8 cellular contexts compared by ENCODE assay signal in genomic region chr7:128322040-128322643, GRCh38. TPM values are rescaled to one million over a fixed set of nuclear protein-coding genes. Genes with fewer than 3 reads are reported as not detected.
A peak's percentile ranks its signal among the peaks of the same experiment; 100 is the strongest.
DNase-seq lines count a peak whose midpoint lies in the region; ATAC-seq and TF ChIP-seq lines count a peak whose summit lies in the region.

No MANE protein-coding gene starts in this region.

- no peak overlapping the region for H3K4me3 ChIP-seq in H7 (ENCODE audit: insufficient read depth, low read depth, low read length)
- H3K4me3 ChIP-seq in ascending aorta: no peak overlapping the region

- H3K27me3 Mint-ChIP-seq in nephron progenitor cell (ENCODE audit: low read depth, poor library complexity): no peaks in the 10 kb centered on the region

- TF ChIP-seq CTCF in nephron progenitor cell (IDR thresholded peaks at IDR 0.05) (peak; percentile 10), ascending aorta (IDR thresholded peaks at IDR 0.05) (no peak)

- H3K27ac ChIP-seq in epithelial cell of prostate: no peak overlapping the region
- H3K27ac ChIP-seq in ascending aorta: no peak overlapping the region

- DNase-seq in COR-L47 (lab: John Stamatoyannopoulos, UW) (peak; percentile 40), H7 (peak; percentile 38), RPMI7951 (ENCODE audit: low read depth) (peak; percentile 68), epithelial cell of prostate (ENCODE audit: low read depth, low spot score) (peak; percentile 5), nephron progenitor cell (no peak), SKM-1 (lab: John Stamatoyannopoulos, UW; ENCODE audit: unreplicated experiment) (no peak), ascending aorta (ENCODE audit: low spot score in 2 of 2) (no peak)

- no peaks in the 10 kb centered on the region for H3K9me3 ChIP-seq in ascending aorta

- no peak overlapping the region for H3K4me3 Mint-ChIP-seq in nephron progenitor cell

- no peaks in the 10 kb centered on the region for H3K9me3 Mint-ChIP-seq in nephron progenitor cell

- no peaks in the 10 kb centered on the region for H3K27me3 ChIP-seq in H7 (ENCODE audit: control insufficient read depth, insufficient read depth, low read length)
- no peaks in the 10 kb centered on the region for H3K27me3 ChIP-seq in ascending aorta

- H3K4me1 Mint-ChIP-seq in nephron progenitor cell: peaks cover 19% of the 10 kb centered on the region

- intact Hi-C loops in ascending aorta (cut with DNase I): no loop called here

- no peaks in the 10 kb centered on the region for H3K4me1 ChIP-seq in ascending aorta

- H3K36me3 ChIP-seq in H7 (replicated peaks; ENCODE audit: control insufficient read depth, insufficient read depth, low read length): peaks cover 32% of the 10 kb centered on the region
- peaks cover 73 to 95% of the 10 kb centered on the region in 2 donors for H3K36me3 ChIP-seq in ascending aorta

- ATAC-seq in HG03342 (IDR thresholded peaks at IDR 0.05; ENCODE audit: unreplicated experiment): no peak

- H3K36me3 Mint-ChIP-seq in nephron progenitor cell (ENCODE audit: low read depth): peaks cover 82% of the 10 kb centered on the region

- H3K27ac Mint-ChIP-seq in nephron progenitor cell: no peak overlapping the region

RNA-seq across cellular contexts. Expression of gene RBM28, which starts 21.6 kb away (rescaled TPM):
- total RNA-seq in H7 (2014; rRNA removed; shearing (Covaris generic)): 24.2 and 29.4 TPM in 2 replicates
- total RNA-seq in RPMI7951 (2014; rRNA removed; shearing (Covaris generic)): 11.7 and 11.8 TPM in 2 replicates
- total RNA-seq in ascending aorta: 23.8 TPM

RNA-seq across cellular contexts. Expression of gene PRRT4, which starts 39.3 kb away (rescaled TPM):
- 0.14 and 0.67 TPM in 2 replicates for total RNA-seq in H7 (2014; rRNA removed; shearing (Covaris generic))
- not detected in 2 replicates for total RNA-seq in RPMI7951 (2014; rRNA removed; shearing (Covaris generic))
- total RNA-seq in ascending aorta: 7.6 TPM

Comparison
In these comparisons a context has a peak if more than half of its experiments do, and no peak if none do; other contexts are left out.
1. DNase-seq: peak in COR-L47 (single experiment), H7 (single experiment), RPMI7951 (single experiment) and epithelial cell of prostate (single experiment); none in nephron progenitor cell (single experiment), SKM-1 (single experiment) and ascending aorta (0 of 2).